Comparison of ENCODE assay signal across 27 cellular contexts in the genomic region with DNA sequence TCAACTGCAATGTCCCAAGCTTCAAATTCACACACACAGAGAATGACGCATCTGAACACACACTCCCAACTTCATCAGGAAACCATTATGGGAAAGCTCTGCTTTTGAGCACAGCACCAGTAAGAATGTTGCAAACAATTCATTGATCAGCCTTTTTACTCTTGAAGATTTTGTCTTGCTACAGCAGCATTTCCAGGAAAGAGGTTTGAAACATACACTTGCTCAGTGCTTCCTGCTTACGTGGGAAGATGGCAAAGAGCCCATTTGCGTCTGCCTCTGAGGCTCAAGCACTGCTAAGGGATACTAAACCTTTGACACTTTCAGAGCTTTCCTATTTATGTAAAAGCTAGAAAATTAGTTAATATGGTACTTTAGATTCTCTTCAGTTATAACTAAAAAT.
DNase-seq lines count a peak whose midpoint lies in the region; ATAC-seq and TF ChIP-seq lines count a peak whose summit lies in the region.
"Had no signal": no experiment of that assay in that cellular context is flagged by ENCODE, and none has a peak within 500 bp of the region (broad histone marks: within the 10 kb centered on the region; RNA-seq: fewer than 3 reads in every experiment).

No MANE protein-coding gene starts in this region.

- TF ChIP-seq CTCF in heart left ventricle (IDR thresholded peaks at IDR 0.05) = no peak
- no peak for TF ChIP-seq CTCF in right atrium auricular region (IDR thresholded peaks at IDR 0.05)
- TF ChIP-seq CTCF in body of pancreas (IDR thresholded peaks at IDR 0.05) = no peak
- TF ChIP-seq CTCF in fibroblast of mammary gland (conservative IDR thresholded peaks at IDR 0.05; ENCODE audit: control insufficient read depth, insufficient read depth, low read depth, low read length) = no peak
- TF ChIP-seq CTCF in stomach (IDR thresholded peaks at IDR 0.05) = no peak

- TF ChIP-seq EP300 in stomach (IDR thresholded peaks at IDR 0.05) = no peak

- 32 to 62% (median 40%) methylated on average over 3 of the region's 3 CpGs for WGBS in heart left ventricle, 4 donors
- WGBS in body of pancreas, 2 donors = 42 to 55% methylated on average over 3 of the region's 3 CpGs
- WGBS in stomach, 5 donors = 37 to 55% (median 43%) methylated on average over 3 of the region's 3 CpGs

- TF ChIP-seq POLR2A in heart left ventricle (IDR thresholded peaks at IDR 0.05) = no peak
- TF ChIP-seq POLR2A in body of pancreas (IDR thresholded peaks at IDR 0.05) = no peak
- TF ChIP-seq POLR2A in stomach (IDR thresholded peaks at IDR 0.05) = no peak

- H3K27ac ChIP-seq in heart left ventricle (no peak overlapping the region), right atrium auricular region (no peak overlapping the region), body of pancreas (no peak overlapping the region), stomach (no peak overlapping the region)
- H3K27ac ChIP-seq: A549; BLaER1 treated with 17β-estradiol and CSF1 and Interleukin-3, amounts not matched to agents 10 nM and 100 nM; GM23248; PC-9; SJSA1 had no signal

- H3K9me3 ChIP-seq in heart left ventricle (no peaks in the 10 kb centered on the region), right atrium auricular region (no peaks in the 10 kb centered on the region), body of pancreas (no peaks in the 10 kb centered on the region), stomach (no peaks in the 10 kb centered on the region)
- H3K9me3 ChIP-seq: A549; BLaER1 treated with 17β-estradiol and CSF1 and Interleukin-3, amounts not matched to agents 10 nM and 100 nM; MG63; SJSA1 had no signal

- DNase-seq in heart left ventricle (peak in 3 of 5 donors; percentile 19 to 48 (median 26)), right atrium auricular region (ENCODE audit: low spot score) (no peak), body of pancreas (peak in 3 of 4 donors; percentile 8 to 14 (median 13)), fibroblast of mammary gland (ENCODE audit: low read depth) (peak; percentile 1), stomach (peak; percentile 34), UCSD-AML1 (lab: John Stamatoyannopoulos, UW; ENCODE audit: unreplicated experiment) (no peak), glomerular visceral epithelial cell (ENCODE audit: extremely low spot score) (no peak), kidney tubule cell (ENCODE audit: low spot score) (no peak)
- DNase-seq: AML-193; CD4-positive, alpha-beta T cell; COR-L47; DMS53; GM23248; H7; KBM-7; MG63; NCI-H1105 treated with DMSO at 0.1 percent for 48 hours; NCI-H146; NCI-H1930; NCI-H2107; NCI-H524 treated with DMSO at 0.1 percent for 48 hours; NCI-H774; PC-9; Right ventricle myocardium superior had no signal

- H3K4me3 ChIP-seq in heart left ventricle (no peak overlapping the region), right atrium auricular region (no peak overlapping the region), body of pancreas (no peak overlapping the region), fibroblast of mammary gland (ENCODE audit: control insufficient read depth, low read depth, low read length) (no peak overlapping the region), stomach (no peak overlapping the region)
- H3K4me3 ChIP-seq: A549; BLaER1 treated with 17β-estradiol and CSF1 and Interleukin-3, amounts not matched to agents 10 nM and 100 nM; GM23248; MG63; PC-9; SJSA1 had no signal

- peaks cover 0 to 7% (median 0%) of the 10 kb centered on the region in 12 donors for H3K4me1 ChIP-seq in heart left ventricle
- H3K4me1 ChIP-seq in right atrium auricular region = peaks cover 0 to 6% of the 10 kb centered on the region in 2 donors
- H3K4me1 ChIP-seq in body of pancreas = no peaks in the 10 kb centered on the region
- no peaks in the 10 kb centered on the region for H3K4me1 ChIP-seq in stomach
- H3K4me1 ChIP-seq: A549, SJSA1 had no signal

- no peaks in the 10 kb centered on the region for H3K27me3 ChIP-seq in heart left ventricle
- no peaks in the 10 kb centered on the region for H3K27me3 ChIP-seq in right atrium auricular region
- H3K27me3 ChIP-seq in body of pancreas = no peaks in the 10 kb centered on the region
- no peaks in the 10 kb centered on the region for H3K27me3 ChIP-seq in stomach
- H3K27me3 ChIP-seq: BLaER1 treated with 17β-estradiol and CSF1 and Interleukin-3, amounts not matched to agents 10 nM and 100 nM; MG63; SJSA1 had no signal

- ATAC-seq in heart left ventricle (peak in 1 of 4 donors; percentile 81), body of pancreas (no peak)
- ATAC-seq: A549 had no signal

- H3K36me3 ChIP-seq in heart left ventricle (no peaks in the 10 kb centered on the region), right atrium auricular region (no peaks in the 10 kb centered on the region), body of pancreas (replicated peaks in 1 of 2; ENCODE audit: insufficient read depth in 1 of 2, low read depth in 2 of 2) (no peaks in the 10 kb centered on the region), stomach (no peaks in the 10 kb centered on the region)
- H3K36me3 ChIP-seq: BLaER1 treated with 17β-estradiol and CSF1 and Interleukin-3, amounts not matched to agents 10 nM and 100 nM; MG63; SJSA1 had no signal

- intact Hi-C loops in heart left ventricle (cut with DNase I) = no loop called here
- intact Hi-C loops in body of pancreas (cut with DNase I) = no loop called here
- intact Hi-C loops in stomach (cut with DNase I; ENCODE audit: low total_unique reads) = no loop called here

Comparison
In these comparisons a context has a peak if more than half of its experiments do, and no peak if none do; other contexts are left out.
1. DNase-seq: peak in heart left ventricle (3 of 5), body of pancreas (3 of 4), fibroblast of mammary gland (single experiment) and stomach (single experiment); none in right atrium auricular region (single experiment), UCSD-AML1 (single experiment), glomerular visceral epithelial cell (single experiment) and kidney tubule cell (single experiment).